ENCODE assay signal across 1 cellular context in genomic region chr20:2651772-2652723, GRCh38.
TF ChIP-seq lines count a peak whose summit lies in the region.

NOP56 (plus strand) TSS chr20:2652632; CDS start chr20:2652661, 29 bp downstream.

TF ChIP-seq in K562, 482 proteins besides CTCF, POLR2A, EP300 and RAD21 (continued from another document and continues in another):
- TF ChIP-seq PRDM10 (IDR thresholded peaks at IDR 0.05; ENCODE audit: partially characterized antibody) (peak; percentile 99), HEY1 (CRISPR knock-in tag; IDR thresholded peaks at IDR 0.05; ENCODE audit: borderline replicate concordance) (no peak), TRIM28 (IDR thresholded peaks at IDR 0.05) (no peak), GABPB2 (CRISPR knock-in tag; conservative IDR thresholded peaks at IDR 0.05) (no peak), SNIP1 (IDR thresholded peaks at IDR 0.05; ENCODE audit: low read depth) (no peak), SMARCC2 (IDR thresholded peaks at IDR 0.05; ENCODE audit: low read depth) (0 out of 2 replicates have a peak, but pooled peaks have one; percentile 8), POLR2G (IDR thresholded peaks at IDR 0.05; ENCODE audit: low read depth, low read length) (peak; percentile 99), TEAD4 (IDR thresholded peaks at IDR 0.05; ENCODE audit: low read length) (no peak), TEAD4 (CRISPR knock-in tag; IDR thresholded peaks at IDR 0.05; ENCODE audit: borderline replicate concordance) (no peak), ZFP36 (IDR thresholded peaks at IDR 0.05; ENCODE audit: low read depth, low read length, partially characterized antibody) (no peak), ZC3H4 (CRISPR knock-in tag; IDR thresholded peaks at IDR 0.05; ENCODE audit: borderline replicate concordance) (no peak), NR4A1 (CRISPR knock-in tag; IDR thresholded peaks at IDR 0.05) (no peak), NR4A1 (tag; IDR thresholded peaks at IDR 0.05) (no peak), E2F6 (IDR thresholded peaks at IDR 0.05; ENCODE audit: borderline replicate concordance in 1 of 2, extremely low read depth in 1 of 2, insufficient read depth in 1 of 2, insufficient read length in 1 of 2, low read depth in 1 of 2, low read length in 1 of 2, poor library complexity in 1 of 2, severe bottlenecking in 1 of 2) (peak in 1 of 2 experiments; percentile 39), ZBTB8A (IDR thresholded peaks at IDR 0.05; ENCODE audit: partially characterized antibody) (no peak), ZNF77 (CRISPR knock-in tag; IDR thresholded peaks at IDR 0.05) (no peak), NR2C2 (CRISPR knock-in tag; IDR thresholded peaks at IDR 0.05) (no peak), NR2C2 (tag; IDR thresholded peaks at IDR 0.05) (no peak), HNRNPL (IDR thresholded peaks at IDR 0.05; ENCODE audit: low read depth, low read length) (no peak; the same call in 1 of the 2 replicates), ZNF239 (CRISPR knock-in tag; IDR thresholded peaks at IDR 0.05) (no peak), PATZ1 (CRISPR knock-in tag; IDR thresholded peaks at IDR 0.05; ENCODE audit: borderline replicate concordance) (no peak), ZBTB1 (CRISPR knock-in tag; IDR thresholded peaks at IDR 0.05; ENCODE audit: borderline replicate concordance, low read depth) (peak; percentile 36; the same call in 1 of the 2 replicates), HMGN3 (IDR thresholded peaks at IDR 0.05; ENCODE audit: borderline replicate concordance, extremely low read depth, insufficient read length, low read depth, low read length) (peak; percentile 54), CHD1 (IDR thresholded peaks at IDR 0.05; ENCODE audit: low read length) (peak; percentile 84), HES1 (IDR thresholded peaks at IDR 0.05; ENCODE audit: low read depth) (no peak), SP2 (IDR thresholded peaks at IDR 0.05; ENCODE audit: extremely low read depth, low read depth, low read length, poor library complexity, severe bottlenecking) (no peak), HDGF (IDR thresholded peaks at IDR 0.05) (no peak), BCOR (IDR thresholded peaks at IDR 0.05) (0 out of 2 replicates have a peak, but pooled peaks have one; percentile 27), E2F3 (CRISPR knock-in tag; IDR thresholded peaks at IDR 0.05) (0 out of 2 replicates have a peak, but pooled peaks have one; percentile 11), PHTF2 (CRISPR knock-in tag; IDR thresholded peaks at IDR 0.05) (no peak), ATF7 (IDR thresholded peaks at IDR 0.05) (peak; percentile 99), EGR1 (conservative IDR thresholded peaks at IDR 0.05) (peak; percentile 71), STAG1 (CRISPR knock-in tag; IDR thresholded peaks at IDR 0.05; ENCODE audit: borderline replicate concordance) (no peak), BCL6 (CRISPR knock-in tag; IDR thresholded peaks at IDR 0.05) (no peak), ZNF263 (CRISPR knock-in tag; IDR thresholded peaks at IDR 0.05; ENCODE audit: borderline replicate concordance) (no peak), ARID2 (IDR thresholded peaks at IDR 0.05) (no peak), TOE1 (IDR thresholded peaks at IDR 0.05; ENCODE audit: borderline replicate concordance) (no peak), TOE1 (CRISPR knock-in tag; IDR thresholded peaks at IDR 0.05; ENCODE audit: borderline replicate concordance, low read depth) (no peak), TBL1XR1 (IDR thresholded peaks at IDR 0.05; ENCODE audit: low read length in 2 of 2) (no peak; a peak in 1 of 4 replicates), YBX1 (IDR thresholded peaks at IDR 0.05) (no peak), CBX1 (IDR thresholded peaks at IDR 0.05; ENCODE audit: low read depth) (0 out of 2 replicates have a peak, but pooled peaks have one; percentile 58), FOXM1 (IDR thresholded peaks at IDR 0.05; ENCODE audit: low read depth) (no peak), FOXM1 (CRISPR knock-in tag; IDR thresholded peaks at IDR 0.05; ENCODE audit: low read depth) (0 out of 2 replicates have a peak, but pooled peaks have one; percentile 61), NCOA1 (IDR thresholded peaks at IDR 0.05; ENCODE audit: low read depth) (no peak), ZNF174 (CRISPR knock-in tag; IDR thresholded peaks at IDR 0.05) (no peak), NFIC (IDR thresholded peaks at IDR 0.05) (no peak), ZNF707 (CRISPR knock-in tag; conservative IDR thresholded peaks at IDR 0.05) (no peak), TFAP4 (CRISPR knock-in tag; IDR thresholded peaks at IDR 0.05; ENCODE audit: borderline replicate concordance) (peak; percentile 85), PRPF4 (IDR thresholded peaks at IDR 0.05; ENCODE audit: insufficient read depth, low read depth, low read length, poor library complexity, severe bottlenecking) (peak; percentile 66), L3MBTL2 (IDR thresholded peaks at IDR 0.05) (peak; percentile 77), KLF1 (tag; IDR thresholded peaks at IDR 0.05) (no peak), ZNF175 (CRISPR knock-in tag; IDR thresholded peaks at IDR 0.05; ENCODE audit: low read depth) (no peak), ARNT (IDR thresholded peaks at IDR 0.05) (no peak), ZNF347 (CRISPR knock-in tag; IDR thresholded peaks at IDR 0.05; ENCODE audit: low read depth) (no peak), SIX5 (IDR thresholded peaks at IDR 0.05; ENCODE audit: borderline replicate concordance in 1 of 2, insufficient read depth in 1 of 2, low read depth in 1 of 2, low read length in 2 of 2) (peak; percentile 15 to 17; a peak in 2 of 4 replicates)
- TF ChIP-seq, protein P1, sequence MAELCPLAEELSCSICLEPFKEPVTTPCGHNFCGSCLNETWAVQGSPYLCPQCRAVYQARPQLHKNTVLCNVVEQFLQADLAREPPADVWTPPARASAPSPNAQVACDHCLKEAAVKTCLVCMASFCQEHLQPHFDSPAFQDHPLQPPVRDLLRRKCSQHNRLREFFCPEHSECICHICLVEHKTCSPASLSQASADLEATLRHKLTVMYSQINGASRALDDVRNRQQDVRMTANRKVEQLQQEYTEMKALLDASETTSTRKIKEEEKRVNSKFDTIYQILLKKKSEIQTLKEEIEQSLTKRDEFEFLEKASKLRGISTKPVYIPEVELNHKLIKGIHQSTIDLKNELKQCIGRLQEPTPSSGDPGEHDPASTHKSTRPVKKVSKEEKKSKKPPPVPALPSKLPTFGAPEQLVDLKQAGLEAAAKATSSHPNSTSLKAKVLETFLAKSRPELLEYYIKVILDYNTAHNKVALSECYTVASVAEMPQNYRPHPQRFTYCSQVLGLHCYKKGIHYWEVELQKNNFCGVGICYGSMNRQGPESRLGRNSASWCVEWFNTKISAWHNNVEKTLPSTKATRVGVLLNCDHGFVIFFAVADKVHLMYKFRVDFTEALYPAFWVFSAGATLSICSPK (IDR thresholded peaks at IDR 0.05; ENCODE audit: borderline replicate concordance) = no peak
- TF ChIP-seq, protein P2, sequence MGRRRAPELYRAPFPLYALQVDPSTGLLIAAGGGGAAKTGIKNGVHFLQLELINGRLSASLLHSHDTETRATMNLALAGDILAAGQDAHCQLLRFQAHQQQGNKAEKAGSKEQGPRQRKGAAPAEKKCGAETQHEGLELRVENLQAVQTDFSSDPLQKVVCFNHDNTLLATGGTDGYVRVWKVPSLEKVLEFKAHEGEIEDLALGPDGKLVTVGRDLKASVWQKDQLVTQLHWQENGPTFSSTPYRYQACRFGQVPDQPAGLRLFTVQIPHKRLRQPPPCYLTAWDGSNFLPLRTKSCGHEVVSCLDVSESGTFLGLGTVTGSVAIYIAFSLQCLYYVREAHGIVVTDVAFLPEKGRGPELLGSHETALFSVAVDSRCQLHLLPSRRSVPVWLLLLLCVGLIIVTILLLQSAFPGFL (CRISPR knock-in tag; IDR thresholded peaks at IDR 0.05) = no peak
- TF ChIP-seq, protein P3, sequence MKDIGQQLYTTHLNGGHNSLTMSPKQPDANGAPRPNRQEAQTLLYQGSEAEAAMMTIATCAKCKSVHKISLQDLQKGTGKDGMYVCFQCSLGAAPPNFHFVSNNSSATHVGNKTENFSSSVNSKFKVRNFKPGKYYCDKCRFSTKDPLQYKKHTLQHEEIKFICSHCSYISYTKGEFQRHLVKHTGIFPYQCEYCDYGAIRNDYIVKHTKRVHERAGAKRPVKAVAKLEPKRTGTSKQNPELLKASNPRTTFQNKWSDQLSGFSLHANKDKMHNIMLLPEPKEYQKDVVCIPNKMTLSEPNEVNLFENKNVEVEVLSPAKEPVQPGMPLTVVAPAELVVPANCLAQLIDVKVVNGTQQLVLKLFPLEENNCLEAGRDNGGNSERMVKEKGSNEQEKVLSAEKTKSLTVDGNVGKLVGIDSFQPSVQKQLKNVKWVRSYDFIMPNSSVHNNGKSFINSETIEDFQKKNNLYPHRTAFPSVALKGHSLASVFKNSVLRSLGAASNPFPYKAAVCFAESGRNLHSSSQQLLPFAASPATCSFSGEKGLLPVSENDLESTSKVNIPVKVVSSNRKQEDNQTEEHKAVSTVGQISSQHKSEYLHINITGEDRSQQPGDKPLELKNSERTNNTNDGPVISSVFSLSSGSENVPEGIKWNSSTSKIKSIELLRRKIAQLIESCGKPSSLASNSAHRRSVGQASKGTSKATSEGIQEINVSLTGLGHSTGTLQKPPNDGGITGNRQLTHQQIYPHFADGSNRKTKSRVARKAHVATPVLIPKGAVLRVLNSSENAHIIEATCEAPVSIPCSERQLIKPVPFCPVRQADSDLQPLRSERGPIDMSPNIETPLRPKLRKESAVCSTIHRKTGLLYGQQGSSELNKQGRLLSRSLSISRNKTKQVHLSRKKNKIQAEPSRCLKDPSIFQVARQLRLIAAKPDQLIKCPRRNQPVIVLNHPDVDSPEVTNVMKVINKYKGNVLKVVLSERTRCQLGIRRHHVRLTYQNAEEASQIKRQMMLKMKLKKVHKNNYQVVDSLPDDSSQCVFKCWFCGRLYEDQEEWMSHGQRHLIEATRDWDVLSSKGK (CRISPR knock-in tag; IDR thresholded peaks at IDR 0.05) = no peak
- TF ChIP-seq, protein P4, sequence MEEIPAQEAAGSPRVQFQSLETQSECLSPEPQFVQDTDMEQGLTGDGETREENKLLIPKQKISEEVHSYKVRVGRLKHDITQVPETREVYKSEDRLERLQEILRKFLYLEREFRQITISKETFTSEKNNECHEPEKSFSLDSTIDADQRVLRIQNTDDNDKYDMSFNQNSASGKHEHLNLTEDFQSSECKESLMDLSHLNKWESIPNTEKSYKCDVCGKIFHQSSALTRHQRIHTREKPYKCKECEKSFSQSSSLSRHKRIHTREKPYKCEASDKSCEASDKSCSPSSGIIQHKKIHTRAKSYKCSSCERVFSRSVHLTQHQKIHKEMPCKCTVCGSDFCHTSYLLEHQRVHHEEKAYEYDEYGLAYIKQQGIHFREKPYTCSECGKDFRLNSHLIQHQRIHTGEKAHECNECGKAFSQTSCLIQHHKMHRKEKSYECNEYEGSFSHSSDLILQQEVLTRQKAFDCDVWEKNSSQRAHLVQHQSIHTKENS (CRISPR knock-in tag; IDR thresholded peaks at IDR 0.05) = no peak
